In the genomic region with DNA sequence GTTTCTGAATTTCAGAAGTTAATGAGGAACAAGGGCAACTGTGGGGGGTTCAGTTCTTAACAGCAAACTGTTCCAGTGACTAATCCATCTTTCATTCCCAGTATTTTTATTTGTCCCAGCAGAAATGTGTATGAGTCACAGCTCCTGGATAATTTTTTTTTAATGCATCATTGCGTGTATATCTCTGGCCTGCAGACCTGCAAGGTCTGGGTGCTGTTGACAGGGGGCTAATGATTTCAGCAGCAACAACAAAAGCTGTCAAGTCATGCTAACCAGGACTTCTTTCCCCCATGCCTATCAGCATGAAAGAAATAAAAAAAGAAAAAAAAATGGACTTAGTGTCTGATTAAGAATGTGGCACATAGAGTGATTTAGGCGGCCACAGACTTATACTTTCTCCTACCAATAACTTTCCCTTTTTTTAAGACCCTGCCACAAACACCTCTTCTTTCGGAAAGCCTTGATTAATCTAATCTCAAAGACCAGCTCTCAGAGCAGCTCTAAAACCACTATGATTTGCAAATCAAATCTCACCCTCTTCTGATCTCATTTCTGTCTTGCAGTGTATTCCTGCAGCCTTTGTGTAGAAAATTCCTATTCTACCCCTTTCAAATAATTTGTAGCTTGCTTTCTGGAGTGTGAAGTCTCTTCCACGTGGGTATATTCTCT, we compare ENCODE assay signal across 11 cellular contexts. TPM values are rescaled to one million over a fixed set of nuclear protein-coding genes. Genes with fewer than 3 reads are reported as not detected.
DNase-seq lines count a peak whose midpoint lies in the region; ATAC-seq and TF ChIP-seq lines count a peak whose summit lies in the region.
"Had no signal": no experiment of that assay in that cellular context is flagged by ENCODE, and none has a peak within 500 bp of the region (broad histone marks: within the 10 kb centered on the region; RNA-seq: fewer than 3 reads in every experiment).

No MANE protein-coding gene starts in this region.

- H4K20me1 ChIP-seq in GM23248 (ENCODE audit: insufficient read depth) (no peaks in the 10 kb centered on the region), PC-3 (ENCODE audit: low read length) (no peaks in the 10 kb centered on the region)

- H3K27ac ChIP-seq in GM23248 (no peak overlapping the region), PC-3 (ENCODE audit: low read length) (peak overlapping the region; percentile 30)
- H3K27ac ChIP-seq: gastroesophageal sphincter had no signal

- WGBS in GM23248 (ENCODE audit: low coverage in 1 of 2, low lambda C conversion rate in 2 of 2, missing lambda C conversion rate in 2 of 2), 2 experiments = 33 to 43% methylated on average over 4 of the region's 4 CpGs

- POLR2A ChIA-PET in PC-3 (lab: Charles Lee; ENCODE audit: unreplicated experiment) = interaction anchor here (0.6 kb wide), 2 partner anchors 12 to 19 kb away, joined by 4 read pairs; no protein-coding TSS in a partner anchor

- CTCF ChIA-PET in PC-3 (lab: Charles Lee) = no interaction called here

- H2AFZ ChIP-seq in GM23248 (no peak overlapping the region), PC-3 (ENCODE audit: low read length) (no peak overlapping the region)

- TF ChIP-seq CTCF in PC-3 (conservative IDR thresholded peaks at IDR 0.05; ENCODE audit: low read depth, low read length) (no peak), retinal pigment epithelial cell (conservative IDR thresholded peaks at IDR 0.05; ENCODE audit: low read depth, low read length) (no peak)

- H3K4me2 ChIP-seq in GM23248 (ENCODE audit: unreplicated experiment) (peak overlapping the region; percentile 13), PC-3 (ENCODE audit: low read length) (peak overlapping the region; percentile 74)
- H3K4me2 ChIP-seq: smooth muscle cell had no signal

- intact Hi-C loops in PC-3 (cut with micrococcal nuclease) = no loop called here

- no peaks in the 10 kb centered on the region for H3F3A ChIP-seq in GM23248 (ENCODE audit: insufficient read depth)
- no peaks in the 10 kb centered on the region for H3F3A ChIP-seq in PC-3 (ENCODE audit: low read length, unreplicated experiment)

- no peaks in the 10 kb centered on the region for H3K9me2 ChIP-seq in GM23248 (ENCODE audit: insufficient read depth)
- no peaks in the 10 kb centered on the region for H3K9me2 ChIP-seq in PC-3 (replicated peaks; ENCODE audit: low read length)

- H3K4me1 ChIP-seq in GM23248 (ENCODE audit: insufficient read depth) (peaks cover 14% of the 10 kb centered on the region), PC-3 (ENCODE audit: insufficient read depth, low read length) (peaks cover 40% of the 10 kb centered on the region)
- H3K4me1 ChIP-seq: gastroesophageal sphincter had no signal

- H3K27me3 ChIP-seq in GM23248 (replicated peaks; ENCODE audit: insufficient read depth) = no peaks in the 10 kb centered on the region
- H3K27me3 ChIP-seq in PC-3 (ENCODE audit: low read length) = no peaks in the 10 kb centered on the region
- H3K27me3 ChIP-seq: gastroesophageal sphincter had no signal

- H3K9me3 ChIP-seq in GM23248 (ENCODE audit: low read depth) = no peaks in the 10 kb centered on the region
- H3K9me3 ChIP-seq in PC-3 (ENCODE audit: low read length) = no peaks in the 10 kb centered on the region
- H3K9me3 ChIP-seq: gastroesophageal sphincter had no signal

- no peak overlapping the region for H3K9ac ChIP-seq in GM23248
- H3K9ac ChIP-seq in PC-3 (ENCODE audit: low read length) = no peak overlapping the region

- H3K4me3 ChIP-seq in GM23248 = no peak overlapping the region
- no peak overlapping the region; the same call in 1 of the 2 replicates for H3K4me3 ChIP-seq in PC-3 (ENCODE audit: low read length)
- H3K4me3 ChIP-seq in retinal pigment epithelial cell (ENCODE audit: low read length) = no peak overlapping the region
- H3K4me3 ChIP-seq: gastroesophageal sphincter, smooth muscle cell had no signal

- H3K79me2 ChIP-seq in GM23248 (ENCODE audit: insufficient read depth) (no peaks in the 10 kb centered on the region), PC-3 (ENCODE audit: low read length) (no peaks in the 10 kb centered on the region)

- BruUV-seq in PC-3 (replicated peaks; lab: Mats Ljungman, UMichigan) = no TSS peak

- DNase-seq in GM23248 (peak; percentile 88), PC-3 (peak; percentile 95), dedifferentiated amniotic fluid mesenchymal stem cell (ENCODE audit: extremely low spot score) (peak; percentile 31), retinal pigment epithelial cell (ENCODE audit: low read depth) (peak; percentile 66), KBM-7 (no peak)
- DNase-seq: NCI-H1092 had no signal

- in situ Hi-C loops in GM23248 (cut with MboI) = no loop called here
- in situ Hi-C loops in KBM-7 (cut with MboI; ENCODE audit: low pct_unique_long_range_greater_than_20kb, low sequenced_read_pairs) = no loop called here

- peak; percentile 83 for ATAC-seq in PC-3
- no peak for ATAC-seq in HG02885 (IDR thresholded peaks at IDR 0.05; ENCODE audit: poor library complexity, unreplicated experiment)
- ATAC-seq in GM18909 (IDR thresholded peaks at IDR 0.05; ENCODE audit: poor library complexity, unreplicated experiment) = no peak
- no peak for ATAC-seq in GM21717 (IDR thresholded peaks at IDR 0.05; ENCODE audit: unreplicated experiment)
- ATAC-seq: gastroesophageal sphincter had no signal

- H3K36me3 ChIP-seq in GM23248 (ENCODE audit: low read depth) (no peaks in the 10 kb centered on the region), PC-3 (ENCODE audit: low read depth, low read length) (no peaks in the 10 kb centered on the region)
- H3K36me3 ChIP-seq: gastroesophageal sphincter had no signal

RNA-seq across cellular contexts. Expression of a gene that starts 14.2 kb away (rescaled TPM):
- 0.63 and 0.65 TPM in 2 replicates for total RNA-seq in GM23248 (2014; rRNA removed; shearing (Covaris generic))
- 0.13 and 0.18 TPM in 2 replicates for polyA plus RNA-seq in GM23248 (2016; fragmentation: Nextera tagmentation; extraction: Ambion mirVana)
- 18.9 and 22.1 TPM in 2 replicates for total RNA-seq in PC-3 (2014; rRNA removed)

Comparison
In these comparisons a context has a peak if more than half of its experiments do, and no peak if none do; other contexts are left out.
1. RNA of a gene that starts 14.2 kb away (total RNA-seq): 18.9 to 22.1 TPM in PC-3; 0.63 to 0.65 TPM in GM23248; every median in the first group is over 10 times any median in the second.